ENCODE assay signal across 8 cellular contexts in the genomic region with DNA sequence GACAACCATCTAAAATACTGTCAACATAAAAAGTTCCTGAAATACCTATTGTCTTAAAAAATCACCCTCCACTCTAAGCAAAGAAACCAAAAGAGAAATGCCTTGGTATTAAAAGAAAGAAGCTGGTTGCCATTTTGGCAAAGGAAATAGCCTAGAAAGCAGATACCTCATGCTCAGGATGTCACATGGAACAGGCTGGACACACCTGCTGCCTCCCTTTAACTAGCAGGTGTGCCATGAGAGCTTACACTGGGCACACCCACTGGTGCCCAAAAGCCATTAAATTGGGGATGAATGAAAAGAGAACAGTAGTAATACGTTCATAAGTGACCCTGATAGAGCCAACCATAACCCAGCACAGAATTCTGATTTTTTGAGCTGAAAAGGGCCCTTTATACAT. TPM values are rescaled to one million over a fixed set of nuclear protein-coding genes. Genes with fewer than 3 reads are reported as not detected.
DNase-seq lines count a peak whose midpoint lies in the region; ATAC-seq and TF ChIP-seq lines count a peak whose summit lies in the region.

No MANE protein-coding gene starts in this region.

- TF ChIP-seq CTCF in brain microvascular endothelial cell (IDR thresholded peaks at IDR 0.05; ENCODE audit: low read depth, low read length, missing control alignments) (no peak), neural progenitor cell (IDR thresholded peaks at IDR 0.05) (no peak)

- H3K4me3 Mint-ChIP-seq in neural progenitor cell = peak overlapping the region; percentile 90

- in situ Hi-C loops in brain microvascular endothelial cell (cut with HindIII; ENCODE audit: low pct_ligation_motif_present, low sequenced_read_pairs) = no loop called here

- peaks cover 19% of the 10 kb centered on the region for H4K20me1 ChIP-seq in neural progenitor cell (ENCODE audit: low read depth)

- H3K4me3 ChIP-seq in brain microvascular endothelial cell (ENCODE audit: low read depth, low read length) (peak overlapping the region; percentile 68), neural progenitor cell (peak overlapping the region; percentile 72)

- no peaks in the 10 kb centered on the region for H3K9me3 Mint-ChIP-seq in neural progenitor cell

- H3K27ac Mint-ChIP-seq in neural progenitor cell = no peak overlapping the region

- H3K27ac ChIP-seq in brain microvascular endothelial cell (no peak overlapping the region), neural progenitor cell (no peak overlapping the region)

- peaks cover 24% of the 10 kb centered on the region for H3K79me2 ChIP-seq in neural progenitor cell (ENCODE audit: low read depth)

- no peak overlapping the region for H3K9ac ChIP-seq in neural progenitor cell

- H3K4me1 ChIP-seq in neural progenitor cell = peaks cover 13% of the 10 kb centered on the region

- H3K36me3 Mint-ChIP-seq in neural progenitor cell = no peaks in the 10 kb centered on the region

- H2AFZ ChIP-seq in neural progenitor cell (replicated peaks) = no peak overlapping the region

- no peaks in the 10 kb centered on the region for H3K9me3 ChIP-seq in neural progenitor cell (ENCODE audit: low read depth)

- ATAC-seq in HG02642 (IDR thresholded peaks at IDR 0.05; ENCODE audit: poor library complexity, unreplicated experiment) = no peak

- no peaks in the 10 kb centered on the region for H3K27me3 ChIP-seq in brain microvascular endothelial cell (replicated peaks)
- H3K27me3 ChIP-seq in neural progenitor cell = peaks cover 41% of the 10 kb centered on the region

- peaks cover 24% of the 10 kb centered on the region for H3K4me1 Mint-ChIP-seq in neural progenitor cell

- peaks cover 17% of the 10 kb centered on the region for H3K27me3 Mint-ChIP-seq in neural progenitor cell (ENCODE audit: insufficient read depth, low read depth)

- peaks cover 7% of the 10 kb centered on the region for H3F3A ChIP-seq in neural progenitor cell (ENCODE audit: low read depth)

- H3K4me2 ChIP-seq in neural progenitor cell = peak overlapping the region; percentile 99

- DNase-seq in DMS53 (lab: John Stamatoyannopoulos, UW) (peak; percentile 68), NCI-H187 treated with DMSO at 0.1 percent for 48 hours (lab: John Stamatoyannopoulos, UW) (peak; percentile 54), brain microvascular endothelial cell (no peak), neural progenitor cell (ENCODE audit: low spot score) (no peak), NCI-H524 treated with DMSO at 0.1 percent for 48 hours (lab: John Stamatoyannopoulos, UW) (no peak), NCI-H446 treated with DMSO at 0.1 percent for 48 hours (lab: John Stamatoyannopoulos, UW) (no peak), midbrain (lab: John Stamatoyannopoulos, UW) (no peak)

- H3K36me3 ChIP-seq in brain microvascular endothelial cell (replicated peaks) = no peaks in the 10 kb centered on the region
- H3K36me3 ChIP-seq in neural progenitor cell = no peaks in the 10 kb centered on the region

RNA-seq across cellular contexts. Expression of a gene that starts 1.5 kb away (rescaled TPM):
- 9.3 and 13.0 TPM in 2 replicates for total RNA-seq in neural progenitor cell (ENCODE audit: low replicate concordance)

Comparison
In these comparisons a context has a peak if more than half of its experiments do, and no peak if none do; other contexts are left out.
1. DNase-seq: peak in DMS53 (single experiment) and NCI-H187 treated with DMSO at 0.1 percent for 48 hours (single experiment); none in brain microvascular endothelial cell (single experiment), neural progenitor cell (single experiment), NCI-H524 treated with DMSO at 0.1 percent for 48 hours (single experiment), NCI-H446 treated with DMSO at 0.1 percent for 48 hours (single experiment) and midbrain (single experiment).